8 cellular contexts compared by ENCODE assay signal in genomic region chr16:30958164-30959083, GRCh38. TPM values are rescaled to one million over a fixed set of nuclear protein-coding genes. Genes with fewer than 3 reads are reported as not detected.
DNase-seq lines count a peak whose midpoint lies in the region; ATAC-seq, FAIRE-seq and TF ChIP-seq lines count a peak whose summit lies in the region.

No MANE protein-coding gene starts in this region.

- no peak for TF ChIP-seq EP300 in GM12878 (IDR thresholded peaks at IDR 0.05; ENCODE audit: borderline replicate concordance in 1 of 2, control insufficient read depth in 1 of 2, low read depth in 2 of 2, low read length in 2 of 2)

- H3K9me3 ChIP-seq in GM12878 (replicated peaks; ENCODE audit: control insufficient read depth, insufficient read depth, low read length): no peaks in the 10 kb centered on the region
- no peaks in the 10 kb centered on the region for H3K9me3 ChIP-seq in iPS-20b (ENCODE audit: insufficient read depth, low read depth, low read length)

- CTCF ChIA-PET in GM12878 (lab: Yijun Ruan, JAX): interaction anchor here (0.6 to 0.8 kb wide), 3 partner anchors 16 to 184 kb away, joined by 3 read pairs; no protein-coding TSS in a partner anchor

- no peak for TF ChIP-seq CTCF in GM12878 (IDR thresholded peaks at IDR 0.05 in 2 of 3, conservative IDR thresholded peaks at IDR 0.05 in 1 of 3; ENCODE audit: control insufficient read depth in 2 of 3, extremely low read depth in 1 of 3, insufficient read depth in 1 of 3, low read depth in 3 of 3, low read length in 3 of 3)

- intact Hi-C loops in GM12878 (cut with micrococcal nuclease; ENCODE audit: unreplicated experiment): loop anchor here (10.0 kb wide), 2 partner anchors 136 to 916 kb away; partner anchors contain the start of genes VKORC1 and ZNF267

- FAIRE-seq in GM12878 (lab: Jason Lieb, UNC): no peak

- TF ChIP-seq POLR2A in GM12878 (IDR thresholded peaks at IDR 0.05; ENCODE audit: low read depth, low read length): peak; percentile 3; the same call in 1 of the 2 replicates

- no peaks in the 10 kb centered on the region for H3K27me3 ChIP-seq in GM12878 (replicated peaks in 1 of 2; ENCODE audit: control insufficient read depth in 2 of 2, insufficient read depth in 2 of 2, low read length in 1 of 2)
- H3K27me3 ChIP-seq in iPS-20b (ENCODE audit: insufficient read depth, low read length): no peaks in the 10 kb centered on the region

- H3K4me2 ChIP-seq in GM12878 (ENCODE audit: control insufficient read depth, insufficient read depth): peak overlapping the region; percentile 78

- SMC1A ChIA-PET in GM12878 (lab: Charles Lee; ENCODE audit: uncharacterized antibody, unreplicated experiment): interaction anchor here (0.6 kb wide), 1 partner anchor 116 kb away, joined by 3 read pairs; the partner anchor contains the start of genes ZNF646 and ZNF668

- peak; percentile 48 for DNase-seq in activated gamma-delta T cell treated with Interleukin-2 at 50 U/mL for 16 hours
- DNase-seq in activated gamma-delta T cell (lab: John Stamatoyannopoulos, UW): no peak
- peak; percentile 67 for DNase-seq in NCI-H2227 treated with DMSO at 0.1 percent for 48 hours (lab: John Stamatoyannopoulos, UW)
- DNase-seq in GM12878 (ENCODE audit: low read depth, low spot score): no peak
- DNase-seq in mesenteric fat pad (ENCODE audit: low spot score): no peak

- 38% methylated on average over 27 of the region's 55 CpGs for WGBS in GM12878 (ENCODE audit: insufficient coverage, insufficient replicate concordance, low lambda C conversion rate, missing lambda C conversion rate)

- in situ Hi-C loops in GM12878 (cut with MboI): loop anchor here (10.0 kb wide), 2 partner anchors 756 to 916 kb away; partner anchors contain the start of gene ZNF267

- H3K4me1 ChIP-seq in GM12878 (ENCODE audit: control insufficient read depth, insufficient read depth, low read length) (peaks cover 9% of the 10 kb centered on the region), iPS-20b (ENCODE audit: insufficient read depth, low read length) (no peaks in the 10 kb centered on the region)

- POLR2A ChIA-PET in GM12878 (lab: Charles Lee): interaction anchor here (0.6 to 0.8 kb wide), 2 partner anchors 30 to 149 kb away, joined by 3 to 5 read pairs; no protein-coding TSS in a partner anchor

- no TSS peak for BruUV-seq in GM12878 (replicated peaks; lab: Mats Ljungman, UMichigan)

- H3K4me3 ChIP-seq in GM12878 (peak overlapping the region; percentile 92), iPS-20b (ENCODE audit: low read length) (peak overlapping the region; percentile 88), skin epidermis (peak overlapping the region; percentile 59 to 93 (median 81))

- peak overlapping the region; percentile 96; the same call in 1 of the 2 replicates for H2AFZ ChIP-seq in GM12878 (ENCODE audit: control insufficient read depth, low read depth, low read length)

- peaks cover 12% of the 10 kb centered on the region for H3K79me2 ChIP-seq in GM12878 (ENCODE audit: control insufficient read depth, insufficient read depth, low read length)

- H3K9ac ChIP-seq in GM12878 (ENCODE audit: control insufficient read depth, insufficient read depth, low read length) (peak overlapping the region; percentile 100; the same call in 1 of the 2 replicates), iPS-20b (ENCODE audit: low read depth, low read length) (peak overlapping the region; percentile 97; the same call in 1 of the 2 replicates)

- no peak for TF ChIP-seq RAD21 in GM12878 (IDR thresholded peaks at IDR 0.05; ENCODE audit: insufficient read depth, low read depth, low read length)

- RAD21 ChIA-PET in GM12878 (lab: Charles Lee; ENCODE audit: unreplicated experiment): interaction anchor here (0.6 kb wide), 1 partner anchor 57 kb away, joined by 3 read pairs; no protein-coding TSS in a partner anchor

- peak; percentile 28 for ATAC-seq in HG02571 (IDR thresholded peaks at IDR 0.05; ENCODE audit: unreplicated experiment)
- ATAC-seq in GM12878: peak; percentile 32

- H3K36me3 ChIP-seq in GM12878 (ENCODE audit: control insufficient read depth in 2 of 2, insufficient read depth in 2 of 2, low read length in 1 of 2): peaks cover 8 to 31% of the 10 kb centered on the region in 2 experiments
- peaks cover 47% of the 10 kb centered on the region for H3K36me3 ChIP-seq in iPS-20b (ENCODE audit: insufficient read depth, low read depth, low read length)

- peak overlapping the region; percentile 60 for H3K27ac ChIP-seq in GM12878 (ENCODE audit: control insufficient read depth, insufficient read depth)
- H3K27ac ChIP-seq in iPS-20b (ENCODE audit: low read length): no peak overlapping the region
- H3K27ac ChIP-seq in skin epidermis: peak overlapping the region; percentile 89 to 100 (median 99)

- H4K20me1 ChIP-seq in GM12878 (ENCODE audit: control insufficient read depth, insufficient read depth): no peaks in the 10 kb centered on the region; the same call in 1 of the 2 replicates

RNA-seq across cellular contexts. Expression of gene SETD1A, which starts 0.9 kb away (rescaled TPM):
- total RNA-seq in GM12878 (2013; cell fraction: nucleolus; rRNA removed): 9.8 and 13.3 TPM in 2 replicates
- total RNA-seq in GM12878 (2014; rRNA removed) (1.7 and 3.6 TPM in 2 replicates), GM12878 (2014; rRNA removed; fragmentation: Illumina TruSeq; extraction: Trizol) (2.0 and 2.1 TPM in 2 replicates), GM12878 (2021) (20.6 and 25.9 TPM in 2 replicates), mesenteric fat pad (18.5 TPM)
- 7.8 TPM for polyA plus RNA-seq in GM12878 (2011; ENCODE audit: low read depth)
- polyA plus RNA-seq in GM12878 (2011; rRNA removed) (0.37 and 1.5 TPM in 2 replicates), GM12878 (2014; fragmentation: Illumina TruSeq; extraction: Trizol) (8.9 and 11.4 TPM in 2 replicates), GM12878 (2014; fragmentation: Nextera tagmentation; extraction: Ambion mirVana) (under 1 TPM; 0.02 to 0.18 TPM), GM12878 (2014; rRNA removed) (10.6 and 15.2 TPM in 2 replicates), GM12878 (2016; fragmentation: Nextera tagmentation; extraction: Ambion mirVana) (1 to 10 TPM; 6.1 to 7.4 TPM)
- 1.5 and 1.6 TPM in 2 replicates for polyA plus RNA-seq in GM12878 (2011; cell fraction: cytosol; rRNA removed)
- 9.6 and 18.4 TPM in 2 replicates for polyA plus RNA-seq in GM12878 (2011; cell fraction: nucleus; rRNA removed)
- polyA plus RNA-seq in GM12878 (2012): 9.9 and 23.0 TPM in 2 replicates
- 1.6 and 2.2 TPM in 2 replicates for polyA minus RNA-seq in GM12878 (2011; rRNA and poly(A)+ RNA removed)
- 4.3 and 11.0 TPM in 2 replicates for polyA minus RNA-seq in GM12878 (2011; cell fraction: cytosol; rRNA and poly(A)+ RNA removed)
- polyA minus RNA-seq in GM12878 (2011; cell fraction: nucleus; rRNA and poly(A)+ RNA removed): 3.6 and 8.7 TPM in 2 replicates

RNA-seq across cellular contexts. Expression of gene ORAI3, which starts 9.6 kb away (rescaled TPM):
- 14.8 and 15.5 TPM in 2 replicates for total RNA-seq in GM12878 (2013; cell fraction: nucleolus; rRNA removed)
- total RNA-seq in GM12878 (2014; rRNA removed): 19.5 and 22.4 TPM in 2 replicates
- 7.0 and 7.2 TPM in 2 replicates for total RNA-seq in GM12878 (2014; rRNA removed; fragmentation: Illumina TruSeq; extraction: Trizol)
- total RNA-seq in GM12878 (2021): 17.3 TPM in 2 replicates
- polyA plus RNA-seq in GM12878 (2011; ENCODE audit: low read depth): 9.1 TPM
- 8.3 and 15.2 TPM in 2 replicates for polyA plus RNA-seq in GM12878 (2011; rRNA removed)
- 23.5 and 26.1 TPM in 2 replicates for polyA plus RNA-seq in GM12878 (2011; cell fraction: cytosol; rRNA removed)
- 12.2 and 17.5 TPM in 2 replicates for polyA plus RNA-seq in GM12878 (2011; cell fraction: nucleus; rRNA removed)
- 19.4 and 25.7 TPM in 2 replicates for polyA plus RNA-seq in GM12878 (2012)
- polyA plus RNA-seq in GM12878 (2014; fragmentation: Illumina TruSeq; extraction: Trizol): 5.6 and 8.6 TPM in 2 replicates
- 1 to 10 TPM; 3.4 to 8.5 TPM for polyA plus RNA-seq in GM12878 (2014; fragmentation: Nextera tagmentation; extraction: Ambion mirVana)
- 18.6 and 19.7 TPM in 2 replicates for polyA plus RNA-seq in GM12878 (2014; rRNA removed)
- 10 to 100 TPM; 21.3 to 21.9 TPM for polyA plus RNA-seq in GM12878 (2016; fragmentation: Nextera tagmentation; extraction: Ambion mirVana)
- 16.2 and 26.9 TPM in 2 replicates for polyA minus RNA-seq in GM12878 (2011; rRNA and poly(A)+ RNA removed)
- polyA minus RNA-seq in GM12878 (2011; cell fraction: cytosol; rRNA and poly(A)+ RNA removed): 6.3 and 9.1 TPM in 2 replicates
- polyA minus RNA-seq in GM12878 (2011; cell fraction: nucleus; rRNA and poly(A)+ RNA removed): 8.0 and 8.9 TPM in 2 replicates
- 17.9 TPM for total RNA-seq in mesenteric fat pad

RNA-seq across cellular contexts. Expression of gene HSD3B7, which starts 26.6 kb away (rescaled TPM):
- 1.9 and 2.2 TPM in 2 replicates for total RNA-seq in GM12878 (2013; cell fraction: nucleolus; rRNA removed)
- 1.0 and 1.3 TPM in 2 replicates for total RNA-seq in GM12878 (2014; rRNA removed)
- 0.18 and 0.32 TPM in 2 replicates for total RNA-seq in GM12878 (2014; rRNA removed; fragmentation: Illumina TruSeq; extraction: Trizol)
- 1.1 and 1.3 TPM in 2 replicates for total RNA-seq in GM12878 (2021)
- 0.16 TPM for polyA plus RNA-seq in GM12878 (2011; ENCODE audit: low read depth)
- 0.27 and 0.65 TPM in 2 replicates for polyA plus RNA-seq in GM12878 (2011; rRNA removed)
- 1.3 and 1.9 TPM in 2 replicates for polyA plus RNA-seq in GM12878 (2011; cell fraction: cytosol; rRNA removed)
- polyA plus RNA-seq in GM12878 (2011; cell fraction: nucleus; rRNA removed): 4.5 and 6.1 TPM in 2 replicates
- polyA plus RNA-seq in GM12878 (2012): 0.37 and 0.42 TPM in 2 replicates
- polyA plus RNA-seq in GM12878 (2014; fragmentation: Illumina TruSeq; extraction: Trizol): 0.17 and 0.48 TPM in 2 replicates
- polyA plus RNA-seq in GM12878 (2014; fragmentation: Nextera tagmentation; extraction: Ambion mirVana): under 1 TPM; 0.18 to 0.40 TPM
- 1.5 and 1.8 TPM in 2 replicates for polyA plus RNA-seq in GM12878 (2014; rRNA removed)
- under 1 TPM in 1 of 2 experiments, not detected in 1; 0.46 TPM for polyA plus RNA-seq in GM12878 (2016; fragmentation: Nextera tagmentation; extraction: Ambion mirVana)
- polyA minus RNA-seq in GM12878 (2011; rRNA and poly(A)+ RNA removed): 0.46 TPM in 1 of 2 replicates, not detected in the other
- polyA minus RNA-seq in GM12878 (2011; cell fraction: cytosol; rRNA and poly(A)+ RNA removed): not detected in 2 replicates
- 0.60 and 1.4 TPM in 2 replicates for polyA minus RNA-seq in GM12878 (2011; cell fraction: nucleus; rRNA and poly(A)+ RNA removed)
- 51.1 TPM for total RNA-seq in mesenteric fat pad

RNA-seq across cellular contexts. Expression of gene FBXL19, which starts 35.1 kb away (rescaled TPM):
- 18.6 and 24.2 TPM in 2 replicates for total RNA-seq in GM12878 (2013; cell fraction: nucleolus; rRNA removed)
- total RNA-seq in GM12878 (2014; rRNA removed): 19.8 and 23.6 TPM in 2 replicates
- 6.2 and 6.8 TPM in 2 replicates for total RNA-seq in GM12878 (2014; rRNA removed; fragmentation: Illumina TruSeq; extraction: Trizol)
- 27.5 and 32.1 TPM in 2 replicates for total RNA-seq in GM12878 (2021)
- polyA plus RNA-seq in GM12878 (2011; ENCODE audit: low read depth): 3.2 TPM
- 4.7 and 11.5 TPM in 2 replicates for polyA plus RNA-seq in GM12878 (2011; rRNA removed)
- polyA plus RNA-seq in GM12878 (2011; cell fraction: cytosol; rRNA removed): 14.3 and 20.2 TPM in 2 replicates
- polyA plus RNA-seq in GM12878 (2011; cell fraction: nucleus; rRNA removed): 35.4 and 47.5 TPM in 2 replicates
- polyA plus RNA-seq in GM12878 (2012): 13.5 and 15.5 TPM in 2 replicates
- 1.5 and 3.8 TPM in 2 replicates for polyA plus RNA-seq in GM12878 (2014; fragmentation: Illumina TruSeq; extraction: Trizol)
- under 1 TPM in 1 of 2 experiments, not detected in 1; 0.02 TPM for polyA plus RNA-seq in GM12878 (2014; fragmentation: Nextera tagmentation; extraction: Ambion mirVana)
- polyA plus RNA-seq in GM12878 (2014; rRNA removed): 15.5 and 18.7 TPM in 2 replicates
- under 1 TPM; 0.66 TPM for polyA plus RNA-seq in GM12878 (2016; fragmentation: Nextera tagmentation; extraction: Ambion mirVana)
- polyA minus RNA-seq in GM12878 (2011; rRNA and poly(A)+ RNA removed): 6.6 and 15.9 TPM in 2 replicates
- 12.9 and 18.2 TPM in 2 replicates for polyA minus RNA-seq in GM12878 (2011; cell fraction: cytosol; rRNA and poly(A)+ RNA removed)
- polyA minus RNA-seq in GM12878 (2011; cell fraction: nucleus; rRNA and poly(A)+ RNA removed): 6.0 and 13.4 TPM in 2 replicates
- 11.4 TPM for total RNA-seq in mesenteric fat pad

RNA-seq across cellular contexts. Expression of gene STX1B, which starts 52.0 kb away (rescaled TPM):
- total RNA-seq in GM12878 (2013; cell fraction: nucleolus; rRNA removed): 11.5 and 14.2 TPM in 2 replicates
- total RNA-seq in GM12878 (2014; rRNA removed) (0.56 and 1.9 TPM in 2 replicates), GM12878 (2014; rRNA removed; fragmentation: Illumina TruSeq; extraction: Trizol) (1.5 and 2.3 TPM in 2 replicates), GM12878 (2021) (2.2 and 2.4 TPM in 2 replicates), mesenteric fat pad (1.5 TPM)
- polyA plus RNA-seq in GM12878 (2011; ENCODE audit: low read depth): 1.0 TPM
- polyA plus RNA-seq in GM12878 (2011; rRNA removed) (1.7 and 2.0 TPM in 2 replicates), GM12878 (2014; fragmentation: Illumina TruSeq; extraction: Trizol) (1.5 and 3.3 TPM in 2 replicates), GM12878 (2014; fragmentation: Nextera tagmentation; extraction: Ambion mirVana) (under 1 TPM; 0.22 to 0.66 TPM), GM12878 (2014; rRNA removed) (2.5 and 3.1 TPM in 2 replicates), GM12878 (2016; fragmentation: Nextera tagmentation; extraction: Ambion mirVana) (under 1 TPM; 0.29 to 0.71 TPM)
- polyA plus RNA-seq in GM12878 (2011; cell fraction: cytosol; rRNA removed): 2.7 and 2.8 TPM in 2 replicates
- 14.4 and 15.4 TPM in 2 replicates for polyA plus RNA-seq in GM12878 (2011; cell fraction: nucleus; rRNA removed)
- polyA plus RNA-seq in GM12878 (2012): 2.4 and 2.8 TPM in 2 replicates
- polyA minus RNA-seq in GM12878 (2011; rRNA and poly(A)+ RNA removed): 6.7 and 9.7 TPM in 2 replicates
- polyA minus RNA-seq in GM12878 (2011; cell fraction: cytosol; rRNA and poly(A)+ RNA removed): 0.94 and 4.3 TPM in 2 replicates
- 7.4 and 10.0 TPM in 2 replicates for polyA minus RNA-seq in GM12878 (2011; cell fraction: nucleus; rRNA and poly(A)+ RNA removed)

Comparison
In these comparisons a context has a peak if more than half of its experiments do, and no peak if none do; other contexts are left out.
1. DNase-seq: peak in activated gamma-delta T cell treated with Interleukin-2 at 50 U/mL for 16 hours (single experiment) and NCI-H2227 treated with DMSO at 0.1 percent for 48 hours (single experiment); none in activated gamma-delta T cell (single experiment), GM12878 (single experiment) and mesenteric fat pad (single experiment).
2. RNA of gene HSD3B7, which starts 26.6 kb away (total RNA-seq): 51.1 TPM in mesenteric fat pad (single experiment); 0.18 to 2.2 TPM in GM12878; every median in the first group is over 10 times any median in the second.
3. Peak in every context shown above with its lines, with median percentiles within 50 percentile points of each other: H3K4me3 ChIP-seq.